Comparison of ENCODE assay signal across 21 cellular contexts in genomic region chr16:10390330-10390729, GRCh38. TPM values are rescaled to one million over a fixed set of nuclear protein-coding genes. Genes with fewer than 3 reads are reported as not detected.
"Had no signal": no experiment of that assay in that cellular context is flagged by ENCODE, and none has a peak within 500 bp of the region (broad histone marks: within the 10 kb centered on the region; RNA-seq: fewer than 3 reads in every experiment).

No MANE protein-coding gene starts in this region.

- H3K27ac ChIP-seq: ascending aorta, breast epithelium, left ventricle myocardium inferior, skin epidermis, transverse colon, vagina had no signal

- ATAC-seq: activated T-helper 17 cell treated with anti-CD3 and anti-CD28 coated beads, Interleukin-2, amount 50 U/mL, for 72 hours; mucosa of descending colon had no signal

- H3K4me3 Mint-ChIP-seq: activated T-helper 17 cell treated with anti-CD3 and anti-CD28 coated beads, Interleukin-2, amount 50 U/mL, for 72 hours; nephron had no signal

- H3K27me3 ChIP-seq: ascending aorta, breast epithelium, transverse colon, vagina had no signal

- H3K27me3 Mint-ChIP-seq: activated T-helper 17 cell treated with anti-CD3 and anti-CD28 coated beads, Interleukin-2, amount 50 U/mL, for 72 hours had no signal

- H3K9me3 Mint-ChIP-seq: activated T-helper 17 cell treated with anti-CD3 and anti-CD28 coated beads, Interleukin-2, amount 50 U/mL, for 72 hours had no signal

- H3K9me3 ChIP-seq: ascending aorta, breast epithelium, left ventricle myocardium inferior, mucosa of descending colon, transverse colon, vagina had no signal

- H3K4me3 ChIP-seq: ascending aorta, breast epithelium, left ventricle myocardium inferior, mucosa of descending colon, skin epidermis, transverse colon, vagina had no signal

- H3K36me3 ChIP-seq: breast epithelium, transverse colon, vagina had no signal

- H3K27ac Mint-ChIP-seq: activated T-helper 17 cell treated with anti-CD3 and anti-CD28 coated beads, Interleukin-2, amount 50 U/mL, for 72 hours; nephron had no signal

- DNase-seq: activated CD8-positive, alpha-beta memory T cell treated with anti-CD3 and anti-CD28 coated beads, Interleukin-2, amount 50 U/mL, for 48 hours; cerebellar nuclear complex; effector CD8-positive, alpha-beta T cell; foreskin fibroblast; hippocampal formation; left ventricle myocardium inferior; mucosa of descending colon; nucleus accumbens; posterior cingulate gyrus; stimulated activated CD4-positive, alpha-beta T cell treated with anti-CD3 and anti-CD28 coated beads, Interleukin-15, amount 100 ng/mL, for 24 hours; stimulated activated CD4-positive, alpha-beta T cell treated with anti-CD3 and anti-CD28 coated beads, Interleukin-4, amount 100 ng/mL, for 1 hour; stimulated activated naive CD4-positive, alpha-beta T cell; SW 1271; T1000; transverse colon had no signal

- H3K4me1 ChIP-seq: breast epithelium had no signal

RNA-seq across cellular contexts. Expression of gene ATF7IP2, which starts 4.5 kb away (rescaled TPM):
- total RNA-seq: ascending aorta had no signal
